In the genomic region with DNA sequence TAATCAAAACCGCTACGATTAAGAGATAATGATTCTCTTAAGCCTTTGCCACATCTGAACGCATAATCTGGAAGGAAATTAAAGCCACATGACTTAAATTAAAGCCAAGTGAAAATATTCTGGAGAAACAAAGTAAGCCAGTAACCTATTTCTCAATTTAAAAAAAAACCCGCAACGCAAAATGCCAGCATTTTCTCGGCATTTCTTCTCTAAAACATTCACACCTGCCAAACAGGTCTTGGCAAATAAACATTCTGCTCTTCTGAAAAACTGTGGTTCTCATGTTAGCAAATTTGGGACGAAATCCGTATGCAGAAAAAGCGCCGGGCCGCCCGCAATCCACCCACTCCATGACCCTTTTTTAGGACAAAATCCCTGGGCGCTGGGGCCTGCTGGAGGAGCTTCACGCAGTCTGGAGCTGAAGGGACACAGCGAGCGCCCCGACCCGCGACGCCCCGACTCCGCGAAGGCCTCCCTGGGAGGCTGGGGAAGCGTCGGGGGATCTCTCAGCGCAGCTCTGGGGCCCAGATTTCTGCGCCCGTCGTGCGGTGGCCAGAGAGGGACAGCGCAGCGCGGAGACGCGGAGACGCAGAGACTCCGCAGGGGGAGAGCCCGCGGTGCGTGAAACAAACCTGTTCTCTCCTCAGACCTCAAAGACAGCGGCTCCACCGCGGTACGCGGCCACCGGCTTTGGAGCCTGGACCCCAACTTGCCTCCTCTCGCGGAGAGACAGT, we compare ENCODE assay signal across 8 cellular contexts. TPM values are rescaled to one million over a fixed set of nuclear protein-coding genes. Genes with fewer than 3 reads are reported as not detected.
DNase-seq lines count a peak whose midpoint lies in the region; ATAC-seq and TF ChIP-seq lines count a peak whose summit lies in the region.

No MANE protein-coding gene starts in this region.

- CTCF ChIA-PET in Panc1 (lab: Charles Lee) = interaction anchor here (0.6 kb wide), 1 partner anchor 7 kb away, joined by 3 read pairs; no protein-coding TSS in a partner anchor

- no peak overlapping the region for H4K91ac ChIP-seq in neuronal stem cell (ENCODE audit: low read depth, low read length, poor library complexity)

- H2BK12ac ChIP-seq in neuronal stem cell (ENCODE audit: low read length) = no peak overlapping the region

- peak overlapping the region; percentile 85 for H3K9ac ChIP-seq in neuronal stem cell (ENCODE audit: low read depth, low read length, poor library complexity)

- TF ChIP-seq CTCF in Panc1 (IDR thresholded peaks at IDR 0.05) (no peak), esophagus squamous epithelium (IDR thresholded peaks at IDR 0.05) (no peak)

- peaks cover 10% of the 10 kb centered on the region for H3K79me1 ChIP-seq in neuronal stem cell (ENCODE audit: low read depth, low read length)

- DNase-seq in NCI-H526 treated with DMSO at 0.1 percent for 48 hours (lab: John Stamatoyannopoulos, UW) = peak; percentile 62
- no peak for DNase-seq in NCI-H526 (lab: John Stamatoyannopoulos, UW)
- no peak for DNase-seq in Panc1 (ENCODE audit: low read depth, low spot score)
- no peak for DNase-seq in esophagus squamous epithelium (lab: John Stamatoyannopoulos, UW)
- no peak for DNase-seq in neuronal stem cell (ENCODE audit: low spot score)
- DNase-seq in KBM-7 = no peak
- no peak for DNase-seq in stimulated activated CD4-positive, alpha-beta T cell treated with anti-CD3 and anti-CD28 coated beads, Interleukin-4, amount 100 ng/mL, for 4 hours

- no peak overlapping the region for H3K4ac ChIP-seq in neuronal stem cell (ENCODE audit: low read length)

- H2BK120ac ChIP-seq in neuronal stem cell (ENCODE audit: low read depth, low read length) = no peak overlapping the region

- peak overlapping the region; percentile 92 for H2AFZ ChIP-seq in neuronal stem cell (ENCODE audit: low read length)

- H3K27ac ChIP-seq in Panc1 (ENCODE audit: low read length) = peak overlapping the region; percentile 84
- peak overlapping the region; percentile 97 to 99 (median 98) for H3K27ac ChIP-seq in esophagus squamous epithelium
- H3K27ac ChIP-seq in neuronal stem cell (replicated peaks; ENCODE audit: low read length) = peak overlapping the region; percentile 46

- no peaks in the 10 kb centered on the region for H3K27me3 ChIP-seq in Panc1 (ENCODE audit: control insufficient read depth, insufficient read depth, low read length)
- no peaks in the 10 kb centered on the region for H3K27me3 ChIP-seq in esophagus squamous epithelium
- H3K27me3 ChIP-seq in neuronal stem cell (ENCODE audit: control insufficient read depth in 3 of 3, insufficient read depth in 3 of 3, low read depth in 1 of 3, low read length in 3 of 3) = no peaks in the 10 kb centered on the region

- peak overlapping the region; percentile 66 for H3K18ac ChIP-seq in neuronal stem cell (ENCODE audit: low read length)

- H3K4me2 ChIP-seq in neuronal stem cell (ENCODE audit: insufficient read depth, low read length, poor library complexity, severe bottlenecking) = peak overlapping the region; percentile 58

- no peak for TF ChIP-seq POLR2A in esophagus squamous epithelium (IDR thresholded peaks at IDR 0.05)

- 1 to 4% methylated on average over 15 to 29 of the region's 48 CpGs for WGBS in esophagus squamous epithelium, 2 donors
- no CpG with 5 or more reads among the region's 48 CpGs for WGBS in neuronal stem cell (ENCODE audit: extremely low coverage in 2 of 2, insufficient read length in 2 of 2, insufficient replicate concordance in 1 of 2), 2 donors

- H3K36me3 ChIP-seq in Panc1 (ENCODE audit: control insufficient read depth, insufficient read depth, low read length) (peaks cover 24% of the 10 kb centered on the region), esophagus squamous epithelium (peaks cover 0 to 35% (median 0%) of the 10 kb centered on the region in 3 donors), neuronal stem cell (replicated peaks in 1 of 2; ENCODE audit: control insufficient read depth in 2 of 2, insufficient read depth in 2 of 2, low read length in 2 of 2) (peaks cover 17 to 41% of the 10 kb centered on the region in 2 donors)

- H3K14ac ChIP-seq in neuronal stem cell (ENCODE audit: low read length) = no peak overlapping the region

- in situ Hi-C loops in Panc1 (cut with HindIII; ENCODE audit: low pct_unique_long_range_greater_than_20kb, low sequenced_read_pairs) = no loop called here
- in situ Hi-C loops in KBM-7 (cut with MboI; ENCODE audit: low pct_unique_long_range_greater_than_20kb, low sequenced_read_pairs) = no loop called here

- POLR2A ChIA-PET in Panc1 (lab: Charles Lee) = interaction anchor here (0.6 to 0.9 kb wide), 2 partner anchors 26 to 28 kb away, joined by 3 read pairs; no protein-coding TSS in a partner anchor

- H3K4me1 ChIP-seq in Panc1 (ENCODE audit: control insufficient read depth, insufficient read depth, low read length) (peaks cover 24% of the 10 kb centered on the region), esophagus squamous epithelium (peaks cover 15 to 57% (median 19%) of the 10 kb centered on the region in 3 donors), neuronal stem cell (ENCODE audit: control insufficient read depth in 2 of 2, insufficient read depth in 1 of 2, low read depth in 1 of 2, low read length in 2 of 2) (peaks cover 5 to 17% of the 10 kb centered on the region in 2 donors)

- no peak overlapping the region for H4K8ac ChIP-seq in neuronal stem cell (ENCODE audit: low read depth, low read length)

- peak overlapping the region; percentile 85 for H2AK5ac ChIP-seq in neuronal stem cell (ENCODE audit: low read depth, low read length)

- peak overlapping the region; percentile 100 for H3K23ac ChIP-seq in neuronal stem cell (ENCODE audit: low read depth, low read length, poor library complexity)

- intact Hi-C loops in Panc1 (cut with micrococcal nuclease; ENCODE audit: unreplicated experiment) (no loop called here), esophagus squamous epithelium (cut with DNase I) (no loop called here)

- H3K9me3 ChIP-seq in Panc1 (ENCODE audit: control insufficient read depth, insufficient read depth, low read depth, low read length) (no peaks in the 10 kb centered on the region), esophagus squamous epithelium (no peaks in the 10 kb centered on the region), neuronal stem cell (replicated peaks in 1 of 2; ENCODE audit: control insufficient read depth in 2 of 2, insufficient read depth in 1 of 2, low read depth in 1 of 2, low read length in 2 of 2) (peaks cover 1 to 5% of the 10 kb centered on the region in 2 donors)

- H2BK15ac ChIP-seq in neuronal stem cell (ENCODE audit: low read length) = peak overlapping the region; percentile 60

- H3K4me3 ChIP-seq in Panc1 (ENCODE audit: low read depth in 2 of 2, low read length in 2 of 2) = peak overlapping the region; percentile 92 to 95
- H3K4me3 ChIP-seq in esophagus squamous epithelium = peak overlapping the region; percentile 90 to 96 (median 95)
- peak overlapping the region; percentile 73 to 86 for H3K4me3 ChIP-seq in neuronal stem cell (ENCODE audit: low read length in 2 of 2)

- no TSS peak for BruUV-seq in Panc1 (replicated peaks; lab: Mats Ljungman, UMichigan)

- peak overlapping the region; percentile 49 for H2BK5ac ChIP-seq in neuronal stem cell (ENCODE audit: low read length)

- ATAC-seq in HG02759 (IDR thresholded peaks at IDR 0.05; ENCODE audit: unreplicated experiment) = peak; percentile 45
- ATAC-seq in Panc1 = peak; percentile 72

RNA-seq across cellular contexts. Expression of a gene that starts 0.5 kb away (rescaled TPM):
- total RNA-seq in Panc1 (2021; ENCODE audit: unreplicated experiment) = 8.9 TPM
- 4.7 TPM for polyA plus RNA-seq in Panc1 (2012; ENCODE audit: insufficient read length)
- total RNA-seq in esophagus squamous epithelium = 10 to 100 TPM in 1 of 4 donors, 1 to 10 TPM in 3; 5.9 to 11.1 (median 8.4) TPM
- 7.9 TPM for polyA plus RNA-seq in neuronal stem cell (2013, experiment 1 of 2)
- polyA plus RNA-seq in neuronal stem cell (2013, experiment 2 of 2) = 8.2 TPM

RNA-seq across cellular contexts. Expression of a gene that starts 0.6 kb away (rescaled TPM):
- 864 TPM for total RNA-seq in Panc1 (2021; ENCODE audit: unreplicated experiment)
- polyA plus RNA-seq in Panc1 (2012; ENCODE audit: insufficient read length) = 1,152 TPM
- 1,000 to 10,000 TPM; 1,560 to 3,130 (median 2,166) TPM for total RNA-seq in esophagus squamous epithelium
- 4,302 TPM for polyA plus RNA-seq in neuronal stem cell (2013, experiment 1 of 2)
- 4,254 TPM for polyA plus RNA-seq in neuronal stem cell (2013, experiment 2 of 2)

RNA-seq across cellular contexts. Expression of a gene that starts 28.8 kb away (rescaled TPM):
- total RNA-seq in Panc1 (2021; ENCODE audit: unreplicated experiment) = 9.5 TPM
- polyA plus RNA-seq in Panc1 (2012; ENCODE audit: insufficient read length) = 3.9 TPM
- 10 to 100 TPM; 10.8 to 34.0 (median 11.6) TPM for total RNA-seq in esophagus squamous epithelium
- 20.8 TPM for polyA plus RNA-seq in neuronal stem cell (2013, experiment 1 of 2)
- 20.8 TPM for polyA plus RNA-seq in neuronal stem cell (2013, experiment 2 of 2)

Comparison
In these comparisons a context has a peak if more than half of its experiments do, and no peak if none do; other contexts are left out.
1. H3K27ac ChIP-seq: peak in every context shown above with its lines; median percentile 98 in esophagus squamous epithelium; 84 in Panc1; 46 in neuronal stem cell.